In the genomic region with DNA sequence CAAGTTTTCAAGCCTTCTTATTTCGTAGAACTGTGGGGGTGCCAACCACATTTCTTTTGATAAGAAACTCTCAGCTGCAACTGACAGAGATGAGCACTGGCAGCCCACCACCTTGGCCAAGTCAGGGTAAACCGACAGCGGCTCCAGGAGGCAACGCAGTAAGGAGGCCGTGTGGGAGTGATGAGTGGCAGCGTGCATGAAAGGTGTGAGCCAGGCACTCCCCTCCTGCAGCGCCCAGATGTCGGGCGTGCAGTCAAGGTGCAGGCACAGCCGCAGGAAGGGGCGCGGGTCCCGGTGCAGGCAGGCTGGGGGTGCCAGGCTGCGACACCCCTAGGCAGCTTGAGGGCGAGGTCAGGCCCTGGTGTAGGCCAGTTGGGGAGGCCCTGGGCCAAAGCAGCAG, we compare ENCODE assay signal across 20 cellular contexts. TPM values are rescaled to one million over a fixed set of nuclear protein-coding genes. Genes with fewer than 3 reads are reported as not detected.
DNase-seq lines count a peak whose midpoint lies in the region; ATAC-seq and TF ChIP-seq lines count a peak whose summit lies in the region.
"Had no signal": no experiment of that assay in that cellular context is flagged by ENCODE, and none has a peak within 500 bp of the region (broad histone marks: within the 10 kb centered on the region; RNA-seq: fewer than 3 reads in every experiment).

No MANE protein-coding gene starts in this region.

- intact Hi-C loops in left cardiac atrium (cut with DNase I) (no loop called here), cardiac septum (cut with DNase I) (no loop called here), head of caudate nucleus (cut with DNase I) (no loop called here), aorta (cut with DNase I) (no loop called here)

- H3K27me3 ChIP-seq in aorta (ENCODE audit: control insufficient read depth in 1 of 2, insufficient read depth in 2 of 2, low read length in 1 of 2): no peaks in the 10 kb centered on the region
- H3K27me3 ChIP-seq: BLaER1 had no signal

- no peak for TF ChIP-seq POLR2A in erythroblast (IDR thresholded peaks at IDR 0.05; ENCODE audit: low read length)

- H3K4me3 ChIP-seq in aorta (ENCODE audit: low read length in 2 of 2): no peak overlapping the region
- H3K4me3 ChIP-seq: BLaER1, GM23338, HAP-1 had no signal

- no peaks in the 10 kb centered on the region for H3K4me1 ChIP-seq in aorta (ENCODE audit: control insufficient read depth in 1 of 2, insufficient read depth in 2 of 2, low read length in 2 of 2)
- H3K4me1 ChIP-seq: BLaER1 had no signal

- H3K27ac ChIP-seq in aorta (ENCODE audit: low read depth in 1 of 2, low read length in 2 of 2): no peak overlapping the region
- H3K27ac ChIP-seq: 22Rv1, BLaER1, C4-2B had no signal

- 92 to 93% methylated on average over 15 of the region's 15 CpGs for WGBS in aorta, 2 donors

- DNase-seq in left cardiac atrium (no peak), cardiac septum (ENCODE audit: low spot score) (no peak), head of caudate nucleus (peak in 36 of 42 donors; percentile 19 to 91 (median 58)), omental fat pad (ENCODE audit: low spot score) (no peak), aorta (no peak), NOMO-1 (lab: John Stamatoyannopoulos, UW; ENCODE audit: unreplicated experiment in 2 of 2) (no peak), erythroblast (lab: John Stamatoyannopoulos, UW) (no peak), NCI-H187 treated with DMSO at 0.1 percent for 48 hours (lab: John Stamatoyannopoulos, UW) (no peak)
- DNase-seq: Caco-2; CD4-positive, CD25-positive, alpha-beta regulatory T cell; CD8-positive, alpha-beta T cell; DMS 273 treated with DMSO at 0.1 percent for 48 hours; DMS79; GF-D8; HFFc6 had no signal

- TF ChIP-seq CTCF in omental fat pad (IDR thresholded peaks at IDR 0.05): no peak

- no peaks in the 10 kb centered on the region for H3K36me3 ChIP-seq in aorta (ENCODE audit: control insufficient read depth in 1 of 2, insufficient read depth in 2 of 2, low read length in 1 of 2)
- H3K36me3 ChIP-seq: BLaER1, HAP-1 had no signal

- ATAC-seq in left cardiac atrium (peak; percentile 44 to 87), omental fat pad (ENCODE audit: low FRiP score) (peak; percentile 77), aorta (ENCODE audit: low FRiP score) (peak; percentile 38)
- ATAC-seq: CD8-positive, alpha-beta T cell; GM23338 had no signal

- H3K9me3 ChIP-seq in aorta (ENCODE audit: control insufficient read depth, low read length): no peaks in the 10 kb centered on the region
- H3K9me3 ChIP-seq: BLaER1, Caco-2, HAP-1 had no signal

RNA-seq across cellular contexts. Expression of a gene that starts 49.3 kb away (rescaled TPM):
- total RNA-seq in left cardiac atrium (10 to 100 TPM; 42.8 to 59.4 TPM), cardiac septum (47.7 TPM), omental fat pad (10 to 100 TPM; 31.0 to 69.2 (median 45.9) TPM), aorta (10 to 100 TPM; 57.1 to 61.5 TPM)
- polyA plus RNA-seq in aorta: 10 to 100 TPM; 42.3 to 54.5 TPM

Comparison
In these comparisons a context has a peak if more than half of its experiments do, and no peak if none do; other contexts are left out.
1. DNase-seq: peak in head of caudate nucleus (36 of 42); none in left cardiac atrium (single experiment), cardiac septum (single experiment), omental fat pad (single experiment), aorta (0 of 2), NOMO-1 (0 of 2), erythroblast (0 of 2) and NCI-H187 treated with DMSO at 0.1 percent for 48 hours (single experiment).
2. Peak in every context shown above with its lines, with median percentiles within 50 percentile points of each other: ATAC-seq.